In the genomic region with DNA sequence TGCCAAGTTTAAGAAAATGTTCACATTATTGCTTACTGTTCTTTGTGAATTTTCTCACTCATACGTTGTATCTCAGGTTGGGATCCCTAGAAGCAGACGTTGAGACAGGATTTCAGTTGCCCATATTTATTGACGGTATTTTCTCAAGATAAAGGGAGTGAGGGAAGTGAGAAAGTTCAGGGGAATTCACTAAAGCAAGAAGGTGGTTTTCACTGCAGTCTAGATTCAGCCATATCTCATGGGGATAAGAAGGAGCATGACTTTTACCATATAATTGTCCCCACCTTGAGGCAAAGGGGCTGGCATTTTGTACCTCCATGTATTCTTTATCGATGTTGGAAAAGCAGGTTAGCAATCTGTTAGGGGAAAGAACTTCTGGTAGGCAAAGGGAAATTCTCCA, we compare ENCODE assay signal across 23 cellular contexts.
"Had no signal": no experiment of that assay in that cellular context is flagged by ENCODE, and none has a peak within 500 bp of the region (broad histone marks: within the 10 kb centered on the region; RNA-seq: fewer than 3 reads in every experiment).

No MANE protein-coding gene starts in this region.

- DNase-seq: Kasumi-1, MM.1S, NCI-H1105, NCI-H1417, NCI-H1436 treated with DMSO at 0.1 percent for 48 hours, NCI-H1694 treated with DMSO at 0.1 percent for 48 hours, NCI-H1930, NCI-H2081 treated with DMSO at 0.1 percent for 48 hours, NCI-H2171, NCI-H226, NCI-H446, NCI-H510A, NCI-H524 treated with DMSO at 0.1 percent for 48 hours, NCI-H69, NCI-H774, PC-3, SHP77, SK-N-SH, SW 1271, T-cell had no signal

- H3K4me3 Mint-ChIP-seq: IgD-negative memory B cell, T-cell had no signal

- H3K27ac Mint-ChIP-seq: T-cell had no signal

- H3K4me1 Mint-ChIP-seq: IgD-negative memory B cell, T-cell had no signal

- H3K36me3 Mint-ChIP-seq: IgD-negative memory B cell, T-cell had no signal

- ATAC-seq: K562, Panc1, PC-3, T-cell had no signal

- H3K27me3 Mint-ChIP-seq: IgD-negative memory B cell, T-cell had no signal
